Comparison of ENCODE assay signal across 18 cellular contexts in the genomic region with DNA sequence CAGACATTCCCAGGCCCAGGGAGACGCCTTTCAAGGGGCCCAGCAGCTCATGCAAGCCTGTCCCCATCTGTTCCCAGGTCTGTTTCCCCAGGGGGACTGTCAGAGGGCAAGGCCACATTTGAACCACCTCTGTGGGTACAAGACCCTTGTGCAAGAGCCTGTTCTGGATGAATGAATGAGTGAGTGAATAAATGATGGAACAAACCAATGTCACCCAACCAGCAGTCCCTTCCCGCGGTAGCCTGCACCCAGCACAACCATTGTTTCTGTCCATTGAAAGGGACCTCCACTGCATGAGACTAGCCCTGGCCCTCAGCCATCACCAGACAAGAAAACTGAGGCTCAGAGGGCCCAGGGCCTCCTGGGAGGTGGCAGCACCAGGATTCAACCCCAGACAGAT.
"Had no signal": no experiment of that assay in that cellular context is flagged by ENCODE, and none has a peak within 500 bp of the region (broad histone marks: within the 10 kb centered on the region; RNA-seq: fewer than 3 reads in every experiment).

No MANE protein-coding gene starts in this region.

- H3K27me3 ChIP-seq: hepatocyte, right lobe of liver, suprapubic skin had no signal

- H3K27ac Mint-ChIP-seq: activated B cell treated with CpG ODN at 0.5 μM for 24 hours; activated CD4-positive, alpha-beta T cell treated with anti-CD3 and anti-CD28 coated beads, Interleukin-2, amount 10 ng/mL, durations not matched to agents 24 days and 14 days; activated naive CD8-positive, alpha-beta T cell treated with anti-CD3 and anti-CD28 coated beads, Interleukin-2, amount 10 ng/mL, durations not matched to agents 7 days and 5 days; memory B cell; natural killer cell had no signal

- H3K4me1 Mint-ChIP-seq: activated naive CD8-positive, alpha-beta T cell treated with anti-CD3 and anti-CD28 coated beads, Interleukin-2, amount 10 ng/mL, durations not matched to agents 7 days and 5 days had no signal

- H3K4me1 ChIP-seq: right lobe of liver had no signal

- H3K36me3 ChIP-seq: left ventricle myocardium inferior, right lobe of liver, suprapubic skin had no signal

- H3K9me3 ChIP-seq: left ventricle myocardium inferior, right lobe of liver, suprapubic skin had no signal

- H3K27ac ChIP-seq: hepatocyte, left ventricle myocardium inferior, right lobe of liver, suprapubic skin had no signal

- H3K36me3 Mint-ChIP-seq: activated naive CD8-positive, alpha-beta T cell treated with anti-CD3 and anti-CD28 coated beads, Interleukin-2, amount 10 ng/mL, durations not matched to agents 7 days and 5 days; memory B cell; natural killer cell had no signal

- H3K4me3 Mint-ChIP-seq: activated B cell treated with CpG ODN at 0.5 μM for 24 hours; activated CD4-positive, alpha-beta T cell treated with anti-CD3 and anti-CD28 coated beads, Interleukin-2, amount 10 ng/mL, durations not matched to agents 24 days and 14 days; activated naive CD8-positive, alpha-beta T cell treated with anti-CD3 and anti-CD28 coated beads, Interleukin-2, amount 10 ng/mL, durations not matched to agents 7 days and 5 days; memory B cell; natural killer cell had no signal

- H3K9me3 Mint-ChIP-seq: activated B cell treated with CpG ODN at 0.5 μM for 24 hours; activated CD4-positive, alpha-beta T cell treated with anti-CD3 and anti-CD28 coated beads, Interleukin-2, amount 10 ng/mL, durations not matched to agents 24 days and 14 days; activated naive CD8-positive, alpha-beta T cell treated with anti-CD3 and anti-CD28 coated beads, Interleukin-2, amount 10 ng/mL, durations not matched to agents 7 days and 5 days; memory B cell; natural killer cell had no signal

- H3K4me3 ChIP-seq: hepatocyte, right lobe of liver, smooth muscle cell, suprapubic skin had no signal

- ATAC-seq: esophagus mucosa; natural killer cell; right lobe of liver; stimulated activated naive CD8-positive, alpha-beta T cell treated with anti-CD3 and anti-CD28 coated beads, Interleukin-15, Interleukin-2, amounts not matched to agents 100 U/mL and 50 U/mL, for 24 hours had no signal

- DNase-seq: activated B cell treated with CpG ODN at 0.5 μM for 24 hours; activated CD4-positive, alpha-beta T cell treated with anti-CD3 and anti-CD28 coated beads, Interleukin-2, amount 10 ng/mL, durations not matched to agents 24 days and 14 days; activated naive CD4-positive, alpha-beta T cell; activated naive CD8-positive, alpha-beta T cell treated with anti-CD3 and anti-CD28 coated beads, Interleukin-2, amount 10 ng/mL, durations not matched to agents 7 days and 5 days; aorta; left ventricle myocardium inferior; natural killer cell; right lobe of liver; stimulated activated CD4-positive, alpha-beta T cell treated with anti-CD3 and anti-CD28 coated beads, Interleukin-4, amount 100 ng/mL, for 4 hours; stimulated activated CD8-positive, alpha-beta memory T cell treated with anti-CD3 and anti-CD28 coated beads, Interleukin-4, amount 100 ng/mL, for 48 hours; stimulated activated naive CD8-positive, alpha-beta T cell treated with anti-CD3 and anti-CD28 coated beads, Interleukin-15, Interleukin-2, amounts not matched to agents 100 U/mL and 50 U/mL, for 24 hours; T-helper 2 cell; trophoblast cell had no signal
